In genomic region chr11:122155001-122155400, GRCh38 we compare ENCODE assay signal across 34 cellular contexts. TPM values are rescaled to one million over a fixed set of nuclear protein-coding genes. Genes with fewer than 3 reads are reported as not detected.
DNase-seq lines count a peak whose midpoint lies in the region; ATAC-seq and TF ChIP-seq lines count a peak whose summit lies in the region.
"Had no signal": no experiment of that assay in that cellular context is flagged by ENCODE, and none has a peak within 500 bp of the region (broad histone marks: within the 10 kb centered on the region; RNA-seq: fewer than 3 reads in every experiment).

No MANE protein-coding gene starts in this region.

- H3K9me2 ChIP-seq in PC-3 (replicated peaks; ENCODE audit: low read length) = no peaks in the 10 kb centered on the region

- H3K79me2 ChIP-seq in PC-3 (ENCODE audit: low read length) = peaks cover 100% of the 10 kb centered on the region

- no peak for DNase-seq in AG09309 (ENCODE audit: low read depth)
- peak; percentile 38 for DNase-seq in PC-3
- no peak for DNase-seq in fibroblast of pulmonary artery (ENCODE audit: low read depth)
- no peak for DNase-seq in testis
- DNase-seq in retina = no peak
- DNase-seq in ACHN = no peak
- no peak for DNase-seq in Right ventricle myocardium superior
- DNase-seq: activated CD4-positive, alpha-beta memory T cell treated with anti-CD3 and anti-CD28 coated beads, Interleukin-2, amount 10 ng/mL, durations not matched to agents 7 days and 5 days; activated CD4-positive, alpha-beta T cell treated with anti-CD3 and anti-CD28 coated beads for 1 hour; activated CD8-positive, alpha-beta memory T cell treated with anti-CD3 and anti-CD28 coated beads, Interleukin-2, amount 50 U/mL, for 48 hours; activated naive CD4-positive, alpha-beta T cell treated with anti-CD3 and anti-CD28 coated beads, Interleukin-2, amount 10 ng/mL, durations not matched to agents 7 days and 5 days; brain microvascular endothelial cell; Caco-2; effector CD4-positive, alpha-beta T cell; foreskin keratinocyte; heart right ventricle; kidney; left ventricle myocardium superior; naive thymus-derived CD8-positive, alpha-beta T cell; NCI-H1105 treated with DMSO at 0.1 percent for 48 hours; NCI-H187 treated with DMSO at 0.1 percent for 48 hours; NCI-H2171; NCI-H524; NK-92 treated with Interleukin-12 subunit alpha and Interleukin-12 subunit beta, amount 100 ng/mL, for 24 hours; PC-9; SHP77 treated with DMSO at 0.1 percent for 48 hours had no signal

- intact Hi-C loops in PC-3 (cut with micrococcal nuclease) = loop anchor here (5.0 to 10.0 kb wide), 2 partner anchors 350 to 498 kb away; no protein-coding TSS in a partner anchor
- intact Hi-C loops in testis (cut with DNase I; ENCODE audit: low total_unique reads) = no loop called here
- intact Hi-C loops in Right ventricle myocardium superior (cut with DNase I) = no loop called here

- H3K4me2 ChIP-seq in PC-3 (ENCODE audit: low read length) = peak overlapping the region; percentile 95
- H3K4me2 ChIP-seq: PC-9 had no signal

- H3K27ac ChIP-seq in PC-3 (ENCODE audit: low read length) (peak overlapping the region; percentile 99), testis (peak overlapping the region; percentile 85 to 91)
- H3K27ac ChIP-seq: epithelial cell of prostate, foreskin keratinocyte, PC-9, skin epidermis, suprapubic skin had no signal

- H3K9ac ChIP-seq in PC-3 (ENCODE audit: low read length) = peak overlapping the region; percentile 99

- no peak overlapping the region for H2AFZ ChIP-seq in PC-3 (ENCODE audit: low read length)
- H2AFZ ChIP-seq: PC-9 had no signal

- TF ChIP-seq CTCF in AG09309 (IDR thresholded peaks at IDR 0.05; ENCODE audit: control insufficient read depth, insufficient read depth, low read depth, low read length, missing control alignments) (no peak), PC-3 (conservative IDR thresholded peaks at IDR 0.05; ENCODE audit: low read depth, low read length) (no peak), fibroblast of pulmonary artery (IDR thresholded peaks at IDR 0.05; ENCODE audit: low read length, missing control alignments) (no peak), testis (IDR thresholded peaks at IDR 0.05) (no peak)

- TF ChIP-seq POLR2A in testis (IDR thresholded peaks at IDR 0.05) = no peak

- WGBS in testis, 2 donors = 78 to 81% methylated on average over 1 of the region's 1 CpG

- ATAC-seq in PC-3 (no peak), Right ventricle myocardium superior (ENCODE audit: poor library complexity) (no peak)
- ATAC-seq: foreskin keratinocyte; heart right ventricle; K562; left ventricle myocardium superior; naive thymus-derived CD8-positive, alpha-beta T cell; stimulated activated memory B cell treated with anti-CD40 and anti-IgM and Interleukin-4, amounts not matched to agents 10 μg/mL and 1 μg/mL and 100 μg/mL, for 72 hours had no signal

- in situ Hi-C loops in ACHN (cut with HindIII; ENCODE audit: low pct_ligation_motif_present, low pct_unique_long_range_greater_than_20kb, low sequenced_read_pairs) = no loop called here

- H3F3A ChIP-seq in PC-3 (ENCODE audit: low read length, unreplicated experiment) = peaks cover 50% of the 10 kb centered on the region

- POLR2A ChIA-PET in PC-3 (lab: Charles Lee; ENCODE audit: unreplicated experiment) = interaction anchor here (0.6 to 0.7 kb wide), 3 partner anchors 15 to 1223 kb away, joined by 3 to 9 read pairs (median 6); no protein-coding TSS in a partner anchor

- no peaks in the 10 kb centered on the region for H3K27me3 ChIP-seq in PC-3 (ENCODE audit: low read length)
- H3K27me3 ChIP-seq in testis = no peaks in the 10 kb centered on the region
- H3K27me3 ChIP-seq: brain microvascular endothelial cell, foreskin keratinocyte, suprapubic skin had no signal

- H3K4me3 ChIP-seq in AG09309 (ENCODE audit: control insufficient read depth, low read depth, low read length) = peak overlapping the region; percentile 46
- peak overlapping the region; percentile 75 for H3K4me3 ChIP-seq in PC-3 (ENCODE audit: low read length)
- H3K4me3 ChIP-seq in fibroblast of pulmonary artery (replicated peaks; ENCODE audit: low read depth, low read length) = peak overlapping the region; percentile 13
- no peak overlapping the region for H3K4me3 ChIP-seq in testis
- H3K4me3 ChIP-seq: K562, PC-9, skin epidermis, suprapubic skin had no signal

- H3K36me3 ChIP-seq in PC-3 (ENCODE audit: low read depth, low read length) (peaks cover 63% of the 10 kb centered on the region), testis (ENCODE audit: low read depth, missing control alignments) (no peaks in the 10 kb centered on the region)
- H3K36me3 ChIP-seq: heart right ventricle, suprapubic skin had no signal

- CTCF ChIA-PET in PC-3 (lab: Charles Lee) = no interaction called here

- H3K4me1 ChIP-seq in PC-3 (ENCODE audit: insufficient read depth, low read length) (peaks cover 52% of the 10 kb centered on the region), testis (peaks cover 37% of the 10 kb centered on the region)

- peaks cover 39% of the 10 kb centered on the region for H4K20me1 ChIP-seq in PC-3 (ENCODE audit: low read length)

- no peaks in the 10 kb centered on the region for H3K9me3 ChIP-seq in PC-3 (ENCODE audit: low read length)
- no peaks in the 10 kb centered on the region for H3K9me3 ChIP-seq in testis
- H3K9me3 ChIP-seq: Caco-2, heart right ventricle, suprapubic skin had no signal

- no TSS peak for BruUV-seq in PC-3 (replicated peaks; lab: Mats Ljungman, UMichigan)

RNA-seq across cellular contexts. Expression of gene BLID, which starts 39.0 kb away (rescaled TPM):
- 5.4 and 5.7 TPM in 2 replicates for total RNA-seq in PC-3 (2014; rRNA removed)
- total RNA-seq in testis = 1 to 10 TPM; 2.8 to 4.6 TPM
- not detected for polyA plus RNA-seq in testis (ENCODE audit: insufficient read depth, low read depth, low replicate concordance)
- 0.35 TPM for total RNA-seq in Right ventricle myocardium superior
- total RNA-seq: activated CD4-positive, alpha-beta memory T cell treated with anti-CD3 and anti-CD28 coated beads, Interleukin-2, amount 10 ng/mL, durations not matched to agents 7 days and 5 days; Caco-2; G401; K562; kidney; left ventricle myocardium superior; naive thymus-derived CD8-positive, alpha-beta T cell; suprapubic skin had no signal
- polyA plus RNA-seq: CD14-positive monocyte; foreskin keratinocyte; heart right ventricle; K562; naive thymus-derived CD8-positive, alpha-beta T cell; urinary bladder had no signal

Comparison
In these comparisons a context has a peak if more than half of its experiments do, and no peak if none do; other contexts are left out.
1. H3K4me3 ChIP-seq: peak in AG09309 (single experiment), PC-3 (single experiment) and fibroblast of pulmonary artery (single experiment); none in testis (0 of 2).